In genomic region chr6:21676769-21677168, GRCh38 we compare ENCODE assay signal across 2 cellular contexts.
TF ChIP-seq lines count a peak whose summit lies in the region.

No MANE protein-coding gene starts in this region.

TF ChIP-seq in HEK293, 187 proteins besides CTCF, POLR2A, EP300 and RAD21 (continued from another document):
- TF ChIP-seq HIC1 (tag by site-specific recombination; IDR thresholded peaks at IDR 0.05) (no peak), HOXC10 (CRISPR knock-in tag; IDR thresholded peaks at IDR 0.05) (no peak), ZNF837 (tag by site-specific recombination; IDR thresholded peaks at IDR 0.05) (no peak), ZNF366 (tag by site-specific recombination; conservative IDR thresholded peaks at IDR 0.05) (peak; percentile 92), ZNF707 (tag by site-specific recombination; IDR thresholded peaks at IDR 0.05) (no peak), ZNF785 (tag by site-specific recombination; IDR thresholded peaks at IDR 0.05) (no peak)

TF ChIP-seq in K562, 482 proteins besides CTCF, POLR2A, EP300 and RAD21 (continued from another document):
- TF ChIP-seq JUN (IDR thresholded peaks at IDR 0.05; ENCODE audit: borderline replicate concordance, low read depth, low read length): no peak
- TF ChIP-seq JUN (CRISPR knock-in tag; IDR thresholded peaks at IDR 0.05; ENCODE audit: borderline replicate concordance): no peak
- TF ChIP-seq CHD4 (IDR thresholded peaks at IDR 0.05; ENCODE audit: insufficient read depth, insufficient replicate concordance, low read depth, low read length, poor library complexity, severe bottlenecking): no peak
- TF ChIP-seq KLF10 (CRISPR knock-in tag; IDR thresholded peaks at IDR 0.05): no peak
- TF ChIP-seq FOXA1 (IDR thresholded peaks at IDR 0.05; ENCODE audit: borderline replicate concordance): no peak
- TF ChIP-seq BMI1 (IDR thresholded peaks at IDR 0.05; ENCODE audit: low read length): no peak
- TF ChIP-seq NCOA6 (IDR thresholded peaks at IDR 0.05): no peak
- peak; percentile 81 for TF ChIP-seq ZNF512 (tag; IDR thresholded peaks at IDR 0.05)
- no peak for TF ChIP-seq STAT5A (IDR thresholded peaks at IDR 0.05; ENCODE audit: borderline replicate concordance, low read length)
- no peak for TF ChIP-seq SREBF1 (IDR thresholded peaks at IDR 0.05; ENCODE audit: borderline replicate concordance, low read depth, low read length)
- TF ChIP-seq PCBP2 (IDR thresholded peaks at IDR 0.05; ENCODE audit: low read depth, low read length, poor library complexity, severe bottlenecking): peak; percentile 42
- peak; percentile 62; the same call in 1 of the 2 replicates for TF ChIP-seq OTX1 (CRISPR knock-in tag; IDR thresholded peaks at IDR 0.05)
- no peak for TF ChIP-seq PRPF4 (IDR thresholded peaks at IDR 0.05; ENCODE audit: insufficient read depth, low read depth, low read length, poor library complexity, severe bottlenecking)
- TF ChIP-seq, protein P1, sequence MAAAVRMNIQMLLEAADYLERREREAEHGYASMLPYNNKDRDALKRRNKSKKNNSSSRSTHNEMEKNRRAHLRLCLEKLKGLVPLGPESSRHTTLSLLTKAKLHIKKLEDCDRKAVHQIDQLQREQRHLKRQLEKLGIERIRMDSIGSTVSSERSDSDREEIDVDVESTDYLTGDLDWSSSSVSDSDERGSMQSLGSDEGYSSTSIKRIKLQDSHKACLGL (CRISPR knock-in tag; IDR thresholded peaks at IDR 0.05; ENCODE audit: borderline replicate concordance, poor library complexity, severe bottlenecking): no peak
- TF ChIP-seq HDAC1 (IDR thresholded peaks at IDR 0.05): no peak
- no peak for TF ChIP-seq CHD1 (IDR thresholded peaks at IDR 0.05; ENCODE audit: low read length)
- no peak for TF ChIP-seq RFX7 (CRISPR knock-in tag; IDR thresholded peaks at IDR 0.05)
- no peak for TF ChIP-seq YY1 (IDR thresholded peaks at IDR 0.05; ENCODE audit: borderline replicate concordance in 1 of 3, control insufficient read depth in 1 of 3, extremely low read depth in 1 of 3, insufficient read depth in 3 of 3, insufficient read length in 1 of 3, insufficient replicate concordance in 2 of 3, low read depth in 1 of 3, low read length in 2 of 3)
- TF ChIP-seq KLF13 (tag; IDR thresholded peaks at IDR 0.05; ENCODE audit: borderline replicate concordance, low read depth): no peak
- TF ChIP-seq, protein P2, sequence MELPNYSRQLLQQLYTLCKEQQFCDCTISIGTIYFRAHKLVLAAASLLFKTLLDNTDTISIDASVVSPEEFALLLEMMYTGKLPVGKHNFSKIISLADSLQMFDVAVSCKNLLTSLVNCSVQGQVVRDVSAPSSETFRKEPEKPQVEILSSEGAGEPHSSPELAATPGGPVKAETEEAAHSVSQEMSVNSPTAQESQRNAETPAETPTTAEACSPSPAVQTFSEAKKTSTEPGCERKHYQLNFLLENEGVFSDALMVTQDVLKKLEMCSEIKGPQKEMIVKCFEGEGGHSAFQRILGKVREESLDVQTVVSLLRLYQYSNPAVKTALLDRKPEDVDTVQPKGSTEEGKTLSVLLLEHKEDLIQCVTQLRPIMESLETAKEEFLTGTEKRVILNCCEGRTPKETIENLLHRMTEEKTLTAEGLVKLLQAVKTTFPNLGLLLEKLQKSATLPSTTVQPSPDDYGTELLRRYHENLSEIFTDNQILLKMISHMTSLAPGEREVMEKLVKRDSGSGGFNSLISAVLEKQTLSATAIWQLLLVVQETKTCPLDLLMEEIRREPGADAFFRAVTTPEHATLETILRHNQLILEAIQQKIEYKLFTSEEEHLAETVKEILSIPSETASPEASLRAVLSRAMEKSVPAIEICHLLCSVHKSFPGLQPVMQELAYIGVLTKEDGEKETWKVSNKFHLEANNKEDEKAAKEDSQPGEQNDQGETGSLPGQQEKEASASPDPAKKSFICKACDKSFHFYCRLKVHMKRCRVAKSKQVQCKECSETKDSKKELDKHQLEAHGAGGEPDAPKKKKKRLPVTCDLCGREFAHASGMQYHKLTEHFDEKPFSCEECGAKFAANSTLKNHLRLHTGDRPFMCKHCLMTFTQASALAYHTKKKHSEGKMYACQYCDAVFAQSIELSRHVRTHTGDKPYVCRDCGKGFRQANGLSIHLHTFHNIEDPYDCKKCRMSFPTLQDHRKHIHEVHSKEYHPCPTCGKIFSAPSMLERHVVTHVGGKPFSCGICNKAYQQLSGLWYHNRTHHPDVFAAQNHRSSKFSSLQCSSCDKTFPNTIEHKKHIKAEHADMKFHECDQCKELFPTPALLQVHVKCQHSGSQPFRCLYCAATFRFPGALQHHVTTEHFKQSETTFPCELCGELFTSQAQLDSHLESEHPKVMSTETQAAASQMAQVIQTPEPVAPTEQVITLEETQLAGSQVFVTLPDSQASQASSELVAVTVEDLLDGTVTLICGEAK (IDR thresholded peaks at IDR 0.05): no peak
- TF ChIP-seq, protein P2 (CRISPR knock-in tag; IDR thresholded peaks at IDR 0.05): no peak
- no peak for TF ChIP-seq KHSRP (IDR thresholded peaks at IDR 0.05)
- no peak for TF ChIP-seq ZNF354B (CRISPR knock-in tag; IDR thresholded peaks at IDR 0.05)
- no peak for TF ChIP-seq ZNF407 (IDR thresholded peaks at IDR 0.05; ENCODE audit: low read depth)
- no peak for TF ChIP-seq GABPB2 (CRISPR knock-in tag; conservative IDR thresholded peaks at IDR 0.05)
- TF ChIP-seq TARDBP (IDR thresholded peaks at IDR 0.05): no peak
- no peak for TF ChIP-seq SRSF9 (IDR thresholded peaks at IDR 0.05; ENCODE audit: borderline replicate concordance, low read depth, low read length)
- TF ChIP-seq ATF7 (IDR thresholded peaks at IDR 0.05): no peak
- TF ChIP-seq STAG1 (CRISPR knock-in tag; IDR thresholded peaks at IDR 0.05; ENCODE audit: borderline replicate concordance): no peak
- TF ChIP-seq YBX1 (IDR thresholded peaks at IDR 0.05): no peak
- no peak for TF ChIP-seq ILF3 (IDR thresholded peaks at IDR 0.05; ENCODE audit: borderline replicate concordance)
